ENCODE assay signal across 10 cellular contexts in the genomic region with DNA sequence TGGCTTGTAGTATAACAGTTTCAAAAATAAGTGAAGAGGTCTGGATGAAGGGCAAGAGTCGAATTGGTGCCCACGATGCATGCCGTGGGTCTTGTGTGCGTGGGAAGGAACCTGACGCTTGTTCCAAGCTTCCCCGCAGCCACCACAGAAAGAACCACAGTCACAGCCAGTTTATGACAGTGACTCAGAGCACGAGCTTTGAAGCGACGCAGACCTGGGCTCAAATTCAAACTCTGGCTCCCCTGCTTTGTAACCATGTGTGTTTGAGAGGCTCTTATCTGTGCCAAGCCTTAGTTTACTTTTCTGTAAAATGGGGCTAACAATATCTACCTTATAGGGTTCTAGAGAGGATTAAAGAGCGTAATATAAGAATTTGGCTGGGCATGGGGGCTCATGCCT.
DNase-seq lines count a peak whose midpoint lies in the region; ATAC-seq and TF ChIP-seq lines count a peak whose summit lies in the region.
"Had no signal": no experiment of that assay in that cellular context is flagged by ENCODE, and none has a peak within 500 bp of the region (broad histone marks: within the 10 kb centered on the region; RNA-seq: fewer than 3 reads in every experiment).

No MANE protein-coding gene starts in this region.

- H3K4me2 ChIP-seq in HCT116 (ENCODE audit: low read length), result peak overlapping the region; percentile 58

- H3K27me3 ChIP-seq in HCT116 (ENCODE audit: insufficient read depth, low read length) (no peaks in the 10 kb centered on the region), left ventricle myocardium inferior (ENCODE audit: low read depth) (no peaks in the 10 kb centered on the region)
- H3K27me3 ChIP-seq: SJSA1 had no signal

- H3K4me3 ChIP-seq in HCT116 (replicated peaks in 1 of 2; ENCODE audit: low read depth in 1 of 2, low read length in 2 of 2) (no peak overlapping the region), left ventricle myocardium inferior (no peak overlapping the region)
- H3K4me3 ChIP-seq: SJSA1 had no signal

- POLR2A ChIA-PET in HCT116 (lab: Charles Lee), result no interaction called here

- no peak for TF ChIP-seq CTCF in HCT116 (IDR thresholded peaks at IDR 0.05 in 2 of 3, conservative IDR thresholded peaks at IDR 0.05 in 1 of 3; ENCODE audit: borderline replicate concordance in 1 of 3, insufficient read depth in 1 of 3, low read depth in 2 of 3, low read length in 2 of 3)
- no peak for TF ChIP-seq CTCF in left ventricle myocardium inferior (IDR thresholded peaks at IDR 0.05; ENCODE audit: borderline replicate concordance)

- RAD21 ChIA-PET in HCT116 (lab: Charles Lee; ENCODE audit: low non-redundant PET in 1 of 2, low total read pairs in 2 of 2, uncharacterized antibody in 2 of 2, unreplicated experiment in 2 of 2), result no interaction called here

- DNase-seq in HCT116 (ENCODE audit: low read depth, low spot score) (no peak), left ventricle myocardium inferior (peak; percentile 28), NCI-H526 (lab: John Stamatoyannopoulos, UW) (no peak), NCI-H1105 treated with DMSO at 0.1 percent for 48 hours (lab: John Stamatoyannopoulos, UW) (no peak)
- DNase-seq in activated CD8-positive, alpha-beta memory T cell treated with anti-CD3 and anti-CD28 coated beads, Interleukin-2, amount 50 U/mL, for 24 hours (ENCODE audit: extremely low read depth), result peak; percentile 47
- peak; percentile 60 to 68 for DNase-seq in stimulated activated CD8-positive, alpha-beta memory T cell treated with anti-CD3 and anti-CD28 coated beads, Interleukin-15, amount 100 ng/mL, for 48 hours (ENCODE audit: low read depth in 2 of 2)

- H3K36me3 ChIP-seq in HCT116 (ENCODE audit: control insufficient read depth in 1 of 2, insufficient read depth in 2 of 2, low read length in 2 of 2) (no peaks in the 10 kb centered on the region), left ventricle myocardium inferior (peaks cover 4% of the 10 kb centered on the region)

- no peaks in the 10 kb centered on the region for H3K9me3 ChIP-seq in HCT116 (ENCODE audit: control insufficient read depth in 1 of 2, insufficient read depth in 1 of 2, low read depth in 1 of 2, low read length in 2 of 2)
- H3K9me3 ChIP-seq in left ventricle myocardium inferior (replicated peaks), result no peaks in the 10 kb centered on the region
- H3K9me3 ChIP-seq: SJSA1 had no signal

- TF ChIP-seq POLR2A in HCT116 (IDR thresholded peaks at IDR 0.05; ENCODE audit: borderline replicate concordance, extremely low read depth, insufficient read depth, insufficient read length), result no peak

- no peak overlapping the region for H2AFZ ChIP-seq in HCT116 (ENCODE audit: low read depth, low read length, poor library complexity, severe bottlenecking)

- CTCF ChIA-PET in HCT116 (lab: Charles Lee), result interaction anchor here (1.1 kb wide), 1 partner anchor 22 kb away, joined by 3 read pairs; no protein-coding TSS in a partner anchor

- BruUV-seq in HCT116 (replicated peaks; lab: Mats Ljungman, UMichigan), result no TSS peak

- no peaks in the 10 kb centered on the region for H3K9me2 ChIP-seq in HCT116 (ENCODE audit: insufficient read depth)

- H3K9ac ChIP-seq in HCT116 (ENCODE audit: low read length), result peak overlapping the region; percentile 33

- TF ChIP-seq RAD21 in HCT116 (IDR thresholded peaks at IDR 0.05; ENCODE audit: low read depth), result no peak

- H4K20me1 ChIP-seq in HCT116 (ENCODE audit: insufficient read depth), result no peaks in the 10 kb centered on the region

- no peak overlapping the region for H3K27ac ChIP-seq in HCT116 (ENCODE audit: low read depth, low read length)
- peak overlapping the region; percentile 25 for H3K27ac ChIP-seq in left ventricle myocardium inferior (replicated peaks)
- H3K27ac ChIP-seq: epithelial cell of prostate, SJSA1 had no signal

- no peaks in the 10 kb centered on the region; the same call in 1 of the 2 replicates for H3K79me2 ChIP-seq in HCT116 (ENCODE audit: insufficient read depth, low read length)

- intact Hi-C loops in HCT116 (cut with micrococcal nuclease) (no loop called here), left ventricle myocardium inferior (cut with micrococcal nuclease) (loop anchor here (10.0 kb wide), 1 partner anchor 52 kb away; no protein-coding TSS in a partner anchor)

- peaks cover 46 to 59% of the 10 kb centered on the region in 2 experiments for H3K4me1 ChIP-seq in HCT116 (ENCODE audit: control insufficient read depth in 1 of 2, insufficient read depth in 2 of 2, low read length in 2 of 2)
- H3K4me1 ChIP-seq in left ventricle myocardium inferior, result peaks cover 34% of the 10 kb centered on the region

- ATAC-seq in HCT116, result peak; percentile 50
- ATAC-seq in GM21528 (IDR thresholded peaks at IDR 0.05; ENCODE audit: low FRiP score, unreplicated experiment), result no peak
- ATAC-seq in GM18858 (IDR thresholded peaks at IDR 0.05; ENCODE audit: unreplicated experiment), result no peak

TF ChIP-seq in HCT116, 20 proteins besides CTCF, POLR2A, EP300 and RAD21:
- TF ChIP-seq, protein P1, sequence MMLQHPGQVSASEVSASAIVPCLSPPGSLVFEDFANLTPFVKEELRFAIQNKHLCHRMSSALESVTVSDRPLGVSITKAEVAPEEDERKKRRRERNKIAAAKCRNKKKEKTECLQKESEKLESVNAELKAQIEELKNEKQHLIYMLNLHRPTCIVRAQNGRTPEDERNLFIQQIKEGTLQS (IDR thresholded peaks at IDR 0.05), result no peak
- TF ChIP-seq POLR2AphosphoS5 (IDR thresholded peaks at IDR 0.05; ENCODE audit: low read depth, low read length) (no peak), JUND (IDR thresholded peaks at IDR 0.05) (no peak), FOSL1 (IDR thresholded peaks at IDR 0.05; ENCODE audit: low read depth) (no peak), CBX3 (IDR thresholded peaks at IDR 0.05; ENCODE audit: low read depth) (no peak), SIN3A (IDR thresholded peaks at IDR 0.05; ENCODE audit: low read depth) (no peak), SRF (IDR thresholded peaks at IDR 0.05; ENCODE audit: low read depth) (no peak), TCF7L2 (IDR thresholded peaks at IDR 0.05; ENCODE audit: borderline replicate concordance, extremely low read depth, insufficient read depth, insufficient read length) (no peak), CEBPB (IDR thresholded peaks at IDR 0.05; ENCODE audit: low read depth) (no peak), YY1 (IDR thresholded peaks at IDR 0.05; ENCODE audit: extremely low read depth, insufficient replicate concordance, low read depth, low read length) (no peak), EZH2 (IDR thresholded peaks at IDR 0.05) (no peak), EZH2phosphoT487 (IDR thresholded peaks at IDR 0.05; ENCODE audit: borderline replicate concordance) (no peak)
- TF ChIP-seq, protein P2, sequence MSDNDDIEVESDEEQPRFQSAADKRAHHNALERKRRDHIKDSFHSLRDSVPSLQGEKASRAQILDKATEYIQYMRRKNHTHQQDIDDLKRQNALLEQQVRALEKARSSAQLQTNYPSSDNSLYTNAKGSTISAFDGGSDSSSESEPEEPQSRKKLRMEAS (IDR thresholded peaks at IDR 0.05), result no peak
- TF ChIP-seq, protein P3, sequence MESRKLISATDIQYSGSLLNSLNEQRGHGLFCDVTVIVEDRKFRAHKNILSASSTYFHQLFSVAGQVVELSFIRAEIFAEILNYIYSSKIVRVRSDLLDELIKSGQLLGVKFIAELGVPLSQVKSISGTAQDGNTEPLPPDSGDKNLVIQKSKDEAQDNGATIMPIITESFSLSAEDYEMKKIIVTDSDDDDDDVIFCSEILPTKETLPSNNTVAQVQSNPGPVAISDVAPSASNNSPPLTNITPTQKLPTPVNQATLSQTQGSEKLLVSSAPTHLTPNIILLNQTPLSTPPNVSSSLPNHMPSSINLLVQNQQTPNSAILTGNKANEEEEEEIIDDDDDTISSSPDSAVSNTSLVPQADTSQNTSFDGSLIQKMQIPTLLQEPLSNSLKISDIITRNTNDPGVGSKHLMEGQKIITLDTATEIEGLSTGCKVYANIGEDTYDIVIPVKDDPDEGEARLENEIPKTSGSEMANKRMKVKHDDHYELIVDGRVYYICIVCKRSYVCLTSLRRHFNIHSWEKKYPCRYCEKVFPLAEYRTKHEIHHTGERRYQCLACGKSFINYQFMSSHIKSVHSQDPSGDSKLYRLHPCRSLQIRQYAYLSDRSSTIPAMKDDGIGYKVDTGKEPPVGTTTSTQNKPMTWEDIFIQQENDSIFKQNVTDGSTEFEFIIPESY (IDR thresholded peaks at IDR 0.05; ENCODE audit: extremely low read depth, insufficient replicate concordance, low read length), result no peak
- TF ChIP-seq, protein P4, sequence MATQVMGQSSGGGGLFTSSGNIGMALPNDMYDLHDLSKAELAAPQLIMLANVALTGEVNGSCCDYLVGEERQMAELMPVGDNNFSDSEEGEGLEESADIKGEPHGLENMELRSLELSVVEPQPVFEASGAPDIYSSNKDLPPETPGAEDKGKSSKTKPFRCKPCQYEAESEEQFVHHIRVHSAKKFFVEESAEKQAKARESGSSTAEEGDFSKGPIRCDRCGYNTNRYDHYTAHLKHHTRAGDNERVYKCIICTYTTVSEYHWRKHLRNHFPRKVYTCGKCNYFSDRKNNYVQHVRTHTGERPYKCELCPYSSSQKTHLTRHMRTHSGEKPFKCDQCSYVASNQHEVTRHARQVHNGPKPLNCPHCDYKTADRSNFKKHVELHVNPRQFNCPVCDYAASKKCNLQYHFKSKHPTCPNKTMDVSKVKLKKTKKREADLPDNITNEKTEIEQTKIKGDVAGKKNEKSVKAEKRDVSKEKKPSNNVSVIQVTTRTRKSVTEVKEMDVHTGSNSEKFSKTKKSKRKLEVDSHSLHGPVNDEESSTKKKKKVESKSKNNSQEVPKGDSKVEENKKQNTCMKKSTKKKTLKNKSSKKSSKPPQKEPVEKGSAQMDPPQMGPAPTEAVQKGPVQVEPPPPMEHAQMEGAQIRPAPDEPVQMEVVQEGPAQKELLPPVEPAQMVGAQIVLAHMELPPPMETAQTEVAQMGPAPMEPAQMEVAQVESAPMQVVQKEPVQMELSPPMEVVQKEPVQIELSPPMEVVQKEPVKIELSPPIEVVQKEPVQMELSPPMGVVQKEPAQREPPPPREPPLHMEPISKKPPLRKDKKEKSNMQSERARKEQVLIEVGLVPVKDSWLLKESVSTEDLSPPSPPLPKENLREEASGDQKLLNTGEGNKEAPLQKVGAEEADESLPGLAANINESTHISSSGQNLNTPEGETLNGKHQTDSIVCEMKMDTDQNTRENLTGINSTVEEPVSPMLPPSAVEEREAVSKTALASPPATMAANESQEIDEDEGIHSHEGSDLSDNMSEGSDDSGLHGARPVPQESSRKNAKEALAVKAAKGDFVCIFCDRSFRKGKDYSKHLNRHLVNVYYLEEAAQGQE (IDR thresholded peaks at IDR 0.05; ENCODE audit: low read depth), result no peak

Comparison
In these comparisons a context has a peak if more than half of its experiments do, and no peak if none do; other contexts are left out.
1. DNase-seq: peak in activated CD8-positive, alpha-beta memory T cell treated with anti-CD3 and anti-CD28 coated beads, Interleukin-2, amount 50 U/mL, for 24 hours (single experiment), left ventricle myocardium inferior (single experiment) and stimulated activated CD8-positive, alpha-beta memory T cell treated with anti-CD3 and anti-CD28 coated beads, Interleukin-15, amount 100 ng/mL, for 48 hours (2 of 2); none in HCT116 (single experiment), NCI-H526 (0 of 2) and NCI-H1105 treated with DMSO at 0.1 percent for 48 hours (single experiment).